ENCODE assay signal across 9 cellular contexts in genomic region chr5:139415221-139415861, GRCh38. TPM values are rescaled to one million over a fixed set of nuclear protein-coding genes. Genes with fewer than 3 reads are reported as not detected.
DNase-seq lines count a peak whose midpoint lies in the region; ATAC-seq and TF ChIP-seq lines count a peak whose summit lies in the region.
"Had no signal": no experiment of that assay in that cellular context is flagged by ENCODE, and none has a peak within 500 bp of the region (broad histone marks: within the 10 kb centered on the region; RNA-seq: fewer than 3 reads in every experiment).

No MANE protein-coding gene starts in this region.

- peak; percentile 68 to 69 for ATAC-seq in activated T-cell treated with anti-CD3 and anti-CD28 coated beads, Interleukin-2, amount 50 U/mL, for 4 hours
- no peak for ATAC-seq in thoracic aorta (ENCODE audit: insufficient number of reproducible peaks, low FRiP score, low read depth)
- ATAC-seq in GM18498 (IDR thresholded peaks at IDR 0.05; ENCODE audit: unreplicated experiment), result no peak

- H3K36me3 ChIP-seq in ascending aorta (peaks cover 14 to 24% of the 10 kb centered on the region in 2 donors), thoracic aorta (peaks cover 21% of the 10 kb centered on the region), WERI-Rb-1 (peaks cover 19% of the 10 kb centered on the region)

- intact Hi-C loops in ascending aorta (cut with DNase I), result no loop called here

- peaks cover 38% of the 10 kb centered on the region for H3K4me1 Mint-ChIP-seq in activated T-cell treated with anti-CD3 and anti-CD28 coated beads, Interleukin-2, amount 50 U/mL, for 4 hours (ENCODE audit: low read depth)

- H3K4me3 ChIP-seq in ascending aorta (no peak overlapping the region), thoracic aorta (no peak overlapping the region), WERI-Rb-1 (ENCODE audit: low read depth, low read length) (no peak overlapping the region)

- H3K9me3 Mint-ChIP-seq in activated T-cell treated with anti-CD3 and anti-CD28 coated beads, Interleukin-2, amount 50 U/mL, for 4 hours, result no peaks in the 10 kb centered on the region

- H3K27me3 Mint-ChIP-seq in activated T-cell treated with anti-CD3 and anti-CD28 coated beads, Interleukin-2, amount 50 U/mL, for 4 hours (ENCODE audit: low read depth), result no peaks in the 10 kb centered on the region

- H3K27me3 ChIP-seq in ascending aorta (no peaks in the 10 kb centered on the region), thoracic aorta (replicated peaks; ENCODE audit: insufficient read depth) (no peaks in the 10 kb centered on the region), WERI-Rb-1 (ENCODE audit: insufficient read depth, low read depth, severe bottlenecking) (no peaks in the 10 kb centered on the region)

- peak overlapping the region; percentile 74 to 76 for H3K27ac ChIP-seq in ascending aorta
- peak overlapping the region; percentile 36 to 83 for H3K27ac ChIP-seq in thoracic aorta
- no peak overlapping the region for H3K27ac ChIP-seq in WERI-Rb-1

- H3K9me3 ChIP-seq in ascending aorta, result no peaks in the 10 kb centered on the region
- no peaks in the 10 kb centered on the region for H3K9me3 ChIP-seq in thoracic aorta
- H3K9me3 ChIP-seq in WERI-Rb-1 (ENCODE audit: severe bottlenecking), result no peaks in the 10 kb centered on the region
- H3K9me3 ChIP-seq: SK-N-SH had no signal

- peaks cover 8% of the 10 kb centered on the region for H3K36me3 Mint-ChIP-seq in activated T-cell treated with anti-CD3 and anti-CD28 coated beads, Interleukin-2, amount 50 U/mL, for 4 hours (ENCODE audit: insufficient read depth)

- peak overlapping the region; percentile 58 for H3K4me3 Mint-ChIP-seq in activated T-cell treated with anti-CD3 and anti-CD28 coated beads, Interleukin-2, amount 50 U/mL, for 4 hours

- DNase-seq in activated T-cell treated with anti-CD3 and anti-CD28 coated beads, Interleukin-2, amount 50 U/mL, for 4 hours, result no peak
- DNase-seq in activated T-cell treated with anti-CD3 and anti-CD28 coated beads, Interleukin-2, amount 50 U/mL, for 1 hour, result no peak
- DNase-seq in ascending aorta (ENCODE audit: low spot score in 2 of 2) (peak in 1 of 2 donors; percentile 66), inferior parietal cortex (ENCODE audit: extremely low spot score) (peak; percentile 77), thoracic aorta (ENCODE audit: low spot score) (no peak), WERI-Rb-1 (no peak), DMS53 treated with DMSO at 0.1 percent for 48 hours (lab: John Stamatoyannopoulos, UW; ENCODE audit: unreplicated experiment) (no peak)
- DNase-seq: SK-N-SH had no signal

- TF ChIP-seq CTCF in ascending aorta (IDR thresholded peaks at IDR 0.05) (no peak), thoracic aorta (IDR thresholded peaks at IDR 0.05) (no peak), WERI-Rb-1 (IDR thresholded peaks at IDR 0.05; ENCODE audit: low read depth, low read length) (no peak)

- H3K4me1 ChIP-seq in ascending aorta (peaks cover 10 to 43% of the 10 kb centered on the region in 2 donors), thoracic aorta (ENCODE audit: control insufficient read depth in 1 of 2, low read depth in 2 of 2) (peaks cover 37 to 58% of the 10 kb centered on the region in 2 donors)

RNA-seq across cellular contexts. Expression of gene SPATA24, which starts 11.5 kb away (rescaled TPM):
- total RNA-seq in activated T-cell treated with anti-CD3 and anti-CD28 coated beads, Interleukin-2, amount 50 U/mL, for 4 hours, result 1 to 10 TPM; 2.4 to 3.6 (median 2.6) TPM
- not detected for total RNA-seq in ascending aorta
- 10 to 100 TPM in 1 of 2 donors, 1 to 10 TPM in 1; 1.2 to 11.6 TPM for total RNA-seq in thoracic aorta

RNA-seq across cellular contexts. Expression of gene PROB1, which starts 20.4 kb away (rescaled TPM):
- 1 to 10 TPM; 2.2 to 4.8 (median 4.1) TPM for total RNA-seq in activated T-cell treated with anti-CD3 and anti-CD28 coated beads, Interleukin-2, amount 50 U/mL, for 4 hours
- 4.3 TPM for total RNA-seq in ascending aorta
- 1 to 10 TPM; 1.9 to 4.9 TPM for total RNA-seq in thoracic aorta

RNA-seq across cellular contexts. Expression of gene DNAJC18, which starts 24.0 kb away (rescaled TPM):
- total RNA-seq in activated T-cell treated with anti-CD3 and anti-CD28 coated beads, Interleukin-2, amount 50 U/mL, for 4 hours, result 10 to 100 TPM; 22.7 to 32.8 (median 26.2) TPM
- total RNA-seq in ascending aorta (8.4 TPM), thoracic aorta (10 to 100 TPM in 1 of 2 donors, 1 to 10 TPM in 1; 6.9 to 16.7 TPM)

RNA-seq across cellular contexts. Expression of gene MZB1, which starts 25.6 kb away (rescaled TPM):
- 1 to 10 TPM; 1.8 to 5.0 (median 2.5) TPM for total RNA-seq in activated T-cell treated with anti-CD3 and anti-CD28 coated beads, Interleukin-2, amount 50 U/mL, for 4 hours
- total RNA-seq in ascending aorta, result 8.0 TPM
- total RNA-seq in thoracic aorta, result not detected

RNA-seq across cellular contexts. Expression of gene SLC23A1, which starts 32.2 kb away (rescaled TPM):
- total RNA-seq in activated T-cell treated with anti-CD3 and anti-CD28 coated beads, Interleukin-2, amount 50 U/mL, for 4 hours, result not detected
- not detected for total RNA-seq in ascending aorta
- total RNA-seq in thoracic aorta, result not detected

Comparison
In these comparisons a context has a peak if more than half of its experiments do, and no peak if none do; other contexts are left out.
1. ATAC-seq: peak in activated T-cell treated with anti-CD3 and anti-CD28 coated beads, Interleukin-2, amount 50 U/mL, for 4 hours (2 of 2); none in thoracic aorta (single experiment) and GM18498 (single experiment).